36 cellular contexts compared by ENCODE assay signal in genomic region chr7:137489880-137490279, GRCh38.
"Had no signal": no experiment of that assay in that cellular context is flagged by ENCODE, and none has a peak within 500 bp of the region (broad histone marks: within the 10 kb centered on the region; RNA-seq: fewer than 3 reads in every experiment).

No MANE protein-coding gene starts in this region.

- H3K4me3 ChIP-seq: MG63 had no signal

- H3K27me3 ChIP-seq: MG63 had no signal

- DNase-seq: MG63, MM.1S, MV-4-11, NCI-H1048, NCI-H1092, NCI-H1092 treated with DMSO at 0.1 percent for 48 hours, NCI-H1105, NCI-H1105 treated with DMSO at 0.1 percent for 48 hours, NCI-H1417, NCI-H1417 treated with DMSO at 0.1 percent for 48 hours, NCI-H1436, NCI-H1436 treated with DMSO at 0.1 percent for 48 hours, NCI-H146, NCI-H1694, NCI-H1694 treated with DMSO at 0.1 percent for 48 hours, NCI-H187, NCI-H187 treated with DMSO at 0.1 percent for 48 hours, NCI-H1930, NCI-H2029, NCI-H2029 treated with DMSO at 0.1 percent for 48 hours, NCI-H2081, NCI-H2081 treated with DMSO at 0.1 percent for 48 hours, NCI-H2107, NCI-H2171, NCI-H2171 treated with DMSO at 0.1 percent for 48 hours, NCI-H2227 treated with DMSO at 0.1 percent for 48 hours, NCI-H226, NCI-H345, NCI-H446, NCI-H446 treated with DMSO at 0.1 percent for 48 hours, NCI-H510A, NCI-H510A treated with DMSO at 0.1 percent for 48 hours, NCI-H524, NCI-H524 treated with DMSO at 0.1 percent for 48 hours, NCI-H526, NCI-H526 treated with DMSO at 0.1 percent for 48 hours had no signal

- H3K36me3 ChIP-seq: MG63 had no signal
